ENCODE assay signal across 8 cellular contexts in the genomic region with DNA sequence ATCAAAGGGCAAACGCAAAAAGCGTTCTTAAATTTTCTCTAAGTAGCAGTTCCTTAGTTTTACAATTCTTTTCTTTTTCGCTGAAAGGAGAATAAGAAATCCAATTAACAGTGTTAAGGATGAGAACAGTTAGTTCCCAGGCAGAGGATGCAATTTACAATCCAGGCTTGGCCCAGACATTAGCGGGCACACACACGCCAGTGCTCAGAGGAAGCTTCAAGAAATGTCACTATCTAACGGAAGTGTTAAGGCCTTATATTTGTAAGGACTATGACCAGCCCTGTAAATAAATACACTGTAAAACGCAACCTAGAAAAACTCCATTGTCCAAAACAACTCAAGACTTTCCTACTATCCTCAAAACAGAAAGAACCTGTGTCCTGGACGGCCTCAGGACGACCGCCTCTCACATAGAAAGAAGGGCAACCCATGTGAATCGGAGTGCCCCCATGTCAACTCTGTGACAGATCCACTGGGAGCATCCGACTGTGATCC. TPM values are rescaled to one million over a fixed set of nuclear protein-coding genes. Genes with fewer than 3 reads are reported as not detected.
DNase-seq lines count a peak whose midpoint lies in the region; ATAC-seq and TF ChIP-seq lines count a peak whose summit lies in the region.

No MANE protein-coding gene starts in this region.

- intact Hi-C loops in ascending aorta (cut with DNase I) (loop anchor here (5.0 kb wide), 4 partner anchors 674 to 1856 kb away; a partner anchor contains a TSS), left colon (cut with DNase I, micrococcal nuclease) (no loop called here)

- DNase-seq in HT-29 (ENCODE audit: low spot score) = peak; percentile 67
- no peak for DNase-seq in ascending aorta (ENCODE audit: low spot score in 2 of 2)
- no peak for DNase-seq in left colon
- no peak for DNase-seq in suprapubic skin (ENCODE audit: low spot score in 2 of 2)
- no peak for DNase-seq in stimulated activated CD4-positive, alpha-beta T cell treated with anti-CD3 and anti-CD28 coated beads, Interleukin-2, amount 100 ng/mL, for 24 hours

- WGBS in suprapubic skin = 7% methylated on average over 12 of the region's 12 CpGs

- TF ChIP-seq POLR2A in suprapubic skin (IDR thresholded peaks at IDR 0.05) = no peak

- H3K36me3 ChIP-seq in ascending aorta (no peaks in the 10 kb centered on the region), suprapubic skin (no peaks in the 10 kb centered on the region)

- H3K9me3 ChIP-seq in ascending aorta = no peaks in the 10 kb centered on the region
- no peaks in the 10 kb centered on the region for H3K9me3 ChIP-seq in suprapubic skin

- ATAC-seq in left colon (peak; percentile 12), GM19455 (IDR thresholded peaks at IDR 0.05; ENCODE audit: unreplicated experiment) (no peak), HG03280 (IDR thresholded peaks at IDR 0.05; ENCODE audit: unreplicated experiment) (no peak)

- H3K4me1 ChIP-seq in ascending aorta = peaks cover 0 to 8% of the 10 kb centered on the region in 2 donors
- H3K4me1 ChIP-seq in suprapubic skin = peaks cover 37% of the 10 kb centered on the region

- TF ChIP-seq EP300 in suprapubic skin (IDR thresholded peaks at IDR 0.05) = no peak

- TF ChIP-seq CTCF in C4-2B (conservative IDR thresholded peaks at IDR 0.05) (no peak), ascending aorta (IDR thresholded peaks at IDR 0.05) (no peak), suprapubic skin (IDR thresholded peaks at IDR 0.05) (no peak)

- H3K27ac ChIP-seq in C4-2B = peak overlapping the region; percentile 96
- H3K27ac ChIP-seq in ascending aorta = peak overlapping the region; percentile 89 to 92
- peak overlapping the region; percentile 94 for H3K27ac ChIP-seq in suprapubic skin

- H3K27me3 ChIP-seq in ascending aorta = no peaks in the 10 kb centered on the region
- H3K27me3 ChIP-seq in suprapubic skin = no peaks in the 10 kb centered on the region

- peak overlapping the region; percentile 84 to 89 for H3K4me3 ChIP-seq in ascending aorta
- H3K4me3 ChIP-seq in suprapubic skin = peak overlapping the region; percentile 89

RNA-seq across cellular contexts. Expression of a gene that starts 1.3 kb away (rescaled TPM):
- 16.0 and 16.4 TPM in 2 replicates for total RNA-seq in HT-29 (2014; rRNA removed; shearing (Covaris generic))
- 20.4 TPM for total RNA-seq in ascending aorta
- total RNA-seq in left colon = 10 to 100 TPM; 63.5 to 67.9 TPM
- total RNA-seq in suprapubic skin = 10 to 100 TPM; 41.9 to 53.2 (median 48.0) TPM
